Comparison of ENCODE assay signal across 8 cellular contexts in the genomic region with DNA sequence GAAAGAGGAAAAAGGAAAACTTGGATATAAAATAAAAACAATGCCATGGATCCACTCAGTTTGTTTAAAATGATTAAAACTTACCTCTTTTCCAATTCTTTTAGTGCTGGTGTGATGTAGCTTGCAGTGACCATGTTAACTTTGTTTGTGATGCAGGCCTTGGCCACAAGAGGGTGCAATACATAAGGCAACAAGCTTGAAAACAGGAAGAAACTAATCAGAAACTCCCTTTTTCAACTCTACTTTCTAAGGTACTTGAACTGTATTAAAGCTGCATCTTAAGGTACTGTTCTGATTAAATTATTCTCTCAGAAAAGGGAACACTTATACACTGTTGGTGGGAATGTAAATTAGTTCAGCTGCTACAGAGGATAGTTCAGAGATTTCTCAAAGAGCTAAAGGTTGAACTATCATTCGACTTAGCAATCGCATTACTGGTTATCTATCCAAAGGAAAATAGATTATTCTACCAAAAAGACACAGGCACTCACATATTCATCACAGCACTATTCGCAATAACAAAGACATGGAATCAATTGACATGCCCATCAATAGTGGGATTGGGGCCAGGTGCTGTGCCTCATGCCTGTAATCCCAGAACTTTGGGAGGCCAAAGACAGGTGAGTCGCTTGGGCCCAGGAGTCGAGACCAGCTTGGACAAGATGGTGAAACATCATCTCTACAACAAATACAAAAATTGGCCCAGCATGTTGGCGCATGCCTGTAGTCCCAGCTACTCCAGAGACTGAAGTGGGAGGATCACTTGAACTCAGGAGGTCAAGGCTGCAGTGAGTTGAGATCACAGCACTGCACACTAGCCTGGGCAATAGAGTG. TPM values are rescaled to one million over a fixed set of nuclear protein-coding genes. Genes with fewer than 3 reads are reported as not detected.
DNase-seq lines count a peak whose midpoint lies in the region; ATAC-seq and TF ChIP-seq lines count a peak whose summit lies in the region.

No MANE protein-coding gene starts in this region.

- ATAC-seq in DND-41 (ENCODE audit: insufficient read depth, low read depth) (peak; percentile 62; the same call in 2 of the 3 replicates), GM21515 (IDR thresholded peaks at IDR 0.05; ENCODE audit: unreplicated experiment) (peak; percentile 96)

- H3K27me3 ChIP-seq in DND-41 (ENCODE audit: insufficient read depth, low read length, poor library complexity): no peaks in the 10 kb centered on the region
- no peaks in the 10 kb centered on the region for H3K27me3 ChIP-seq in NT2/D1 (ENCODE audit: insufficient read depth, insufficient read length)

- peaks cover 8% of the 10 kb centered on the region for H3K36me3 Mint-ChIP-seq in type B pancreatic cell

- H2AFZ ChIP-seq in DND-41 (ENCODE audit: low read depth, low read length): 0 out of 2 replicates have a peak overlapping the region, but pooled peaks have one; percentile 52

- no peaks in the 10 kb centered on the region for H3K4me1 Mint-ChIP-seq in type B pancreatic cell (ENCODE audit: unreplicated experiment)

- DNase-seq in DND-41 (peak; percentile 61), HT-29 (ENCODE audit: low spot score) (peak; percentile 86), NT2/D1 (ENCODE audit: low read depth, low spot score) (peak; percentile 75), activated T-cell treated with anti-CD3 and anti-CD28 coated beads for 24 hours (ENCODE audit: low read depth) (peak; percentile 26), fibroblast of pulmonary artery (ENCODE audit: low read depth) (peak; percentile 90), occipital lobe (lab: John Stamatoyannopoulos, UW) (peak; percentile 5), type B pancreatic cell (ENCODE audit: extremely low spot score, unreplicated experiment) (peak; percentile 67)

- no peak overlapping the region for H3K27ac Mint-ChIP-seq in type B pancreatic cell

- no peaks in the 10 kb centered on the region for H4K20me1 ChIP-seq in DND-41 (ENCODE audit: insufficient read depth, low read length)

- H3K9me3 ChIP-seq in DND-41 (ENCODE audit: insufficient read depth, low read length, severe bottlenecking) (no peaks in the 10 kb centered on the region), NT2/D1 (ENCODE audit: insufficient read depth, low read length) (no peaks in the 10 kb centered on the region)

- H3K9me3 Mint-ChIP-seq in type B pancreatic cell: no peaks in the 10 kb centered on the region

- no peaks in the 10 kb centered on the region for H3K27me3 Mint-ChIP-seq in type B pancreatic cell

- H3K9ac ChIP-seq in DND-41 (ENCODE audit: low read depth, low read length) (no peak overlapping the region), NT2/D1 (ENCODE audit: insufficient read length, low read depth) (no peak overlapping the region)

- no peak overlapping the region for H3K4me3 ChIP-seq in DND-41 (ENCODE audit: low read depth in 1 of 2, low read length in 2 of 2)
- no peak overlapping the region for H3K4me3 ChIP-seq in NT2/D1 (ENCODE audit: insufficient read length, low read depth)
- H3K4me3 ChIP-seq in fibroblast of pulmonary artery (replicated peaks; ENCODE audit: low read depth, low read length): no peak overlapping the region

- no peaks in the 10 kb centered on the region for H3K36me3 ChIP-seq in DND-41 (ENCODE audit: insufficient read depth, low read length)
- H3K36me3 ChIP-seq in NT2/D1 (ENCODE audit: insufficient read depth, insufficient read length, low read length): peaks cover 20% of the 10 kb centered on the region

- H3K4me2 ChIP-seq in DND-41 (ENCODE audit: insufficient read depth, low read length): no peak overlapping the region

- H3K4me3 Mint-ChIP-seq in type B pancreatic cell: no peak overlapping the region

- H3K79me2 ChIP-seq in DND-41 (ENCODE audit: insufficient read depth, low read length): no peaks in the 10 kb centered on the region

- H3K4me1 ChIP-seq in DND-41 (ENCODE audit: insufficient read depth, low read length) (no peaks in the 10 kb centered on the region), NT2/D1 (ENCODE audit: insufficient read depth, insufficient read length) (no peaks in the 10 kb centered on the region)

- H3K27ac ChIP-seq in DND-41 (ENCODE audit: low read length): no peak overlapping the region

- TF ChIP-seq CTCF in DND-41 (IDR thresholded peaks at IDR 0.05; ENCODE audit: borderline replicate concordance, extremely low read depth, low read length, poor library complexity, severe bottlenecking) (peak; percentile 85), fibroblast of pulmonary artery (IDR thresholded peaks at IDR 0.05; ENCODE audit: low read length, missing control alignments) (peak; percentile 99), type B pancreatic cell (conservative IDR thresholded peaks at IDR 0.05) (peak; percentile 91)

RNA-seq across cellular contexts. Expression of a gene that starts 50.9 kb away (rescaled TPM):
- total RNA-seq in HT-29 (2014; rRNA removed; shearing (Covaris generic)): 0.18 and 0.23 TPM in 2 replicates
- total RNA-seq in occipital lobe (19.3 TPM), type B pancreatic cell (ENCODE audit: low replicate concordance) (6.3 and 40.8 TPM in 2 replicates)

Comparison
In these comparisons a context has a peak if more than half of its experiments do, and no peak if none do; other contexts are left out.
1. DNase-seq: peak in every context shown above with its lines; median percentile 90 in fibroblast of pulmonary artery; 86 in HT-29; 75 in NT2/D1; 67 in type B pancreatic cell; 61 in DND-41; 26 in activated T-cell treated with anti-CD3 and anti-CD28 coated beads for 24 hours; 5 in occipital lobe.